2 cellular contexts compared by ENCODE assay signal in genomic region chr12:51865757-51866270, GRCh38.
TF ChIP-seq lines count a peak whose summit lies in the region.

No MANE protein-coding gene starts in this region.

TF ChIP-seq in GM23338, 12 proteins besides CTCF, POLR2A, EP300 and RAD21:
- TF ChIP-seq STAT1 (IDR thresholded peaks at IDR 0.05; ENCODE audit: unreplicated experiment) (no peak), POLR2AphosphoS5 (IDR thresholded peaks at IDR 0.05; ENCODE audit: low read depth) (no peak), ZNF114 (CRISPR knock-in tag; IDR thresholded peaks at IDR 0.05) (no peak), EZH2 (IDR thresholded peaks at IDR 0.05; ENCODE audit: low read depth, unreplicated experiment) (no peak), ZNF331 (CRISPR knock-in tag; IDR thresholded peaks at IDR 0.05; ENCODE audit: low read depth) (no peak), JUNB (IDR thresholded peaks at IDR 0.05; ENCODE audit: unreplicated experiment) (no peak), EZH2phosphoT487 (IDR thresholded peaks at IDR 0.05; ENCODE audit: unreplicated experiment) (no peak), NANOG (IDR thresholded peaks at IDR 0.05; ENCODE audit: borderline replicate concordance) (no peak), CREB1 (CRISPR knock-in tag; IDR thresholded peaks at IDR 0.05; ENCODE audit: low read depth) (no peak), REST (IDR thresholded peaks at IDR 0.05; ENCODE audit: unreplicated experiment) (no peak)
- TF ChIP-seq, protein P1, sequence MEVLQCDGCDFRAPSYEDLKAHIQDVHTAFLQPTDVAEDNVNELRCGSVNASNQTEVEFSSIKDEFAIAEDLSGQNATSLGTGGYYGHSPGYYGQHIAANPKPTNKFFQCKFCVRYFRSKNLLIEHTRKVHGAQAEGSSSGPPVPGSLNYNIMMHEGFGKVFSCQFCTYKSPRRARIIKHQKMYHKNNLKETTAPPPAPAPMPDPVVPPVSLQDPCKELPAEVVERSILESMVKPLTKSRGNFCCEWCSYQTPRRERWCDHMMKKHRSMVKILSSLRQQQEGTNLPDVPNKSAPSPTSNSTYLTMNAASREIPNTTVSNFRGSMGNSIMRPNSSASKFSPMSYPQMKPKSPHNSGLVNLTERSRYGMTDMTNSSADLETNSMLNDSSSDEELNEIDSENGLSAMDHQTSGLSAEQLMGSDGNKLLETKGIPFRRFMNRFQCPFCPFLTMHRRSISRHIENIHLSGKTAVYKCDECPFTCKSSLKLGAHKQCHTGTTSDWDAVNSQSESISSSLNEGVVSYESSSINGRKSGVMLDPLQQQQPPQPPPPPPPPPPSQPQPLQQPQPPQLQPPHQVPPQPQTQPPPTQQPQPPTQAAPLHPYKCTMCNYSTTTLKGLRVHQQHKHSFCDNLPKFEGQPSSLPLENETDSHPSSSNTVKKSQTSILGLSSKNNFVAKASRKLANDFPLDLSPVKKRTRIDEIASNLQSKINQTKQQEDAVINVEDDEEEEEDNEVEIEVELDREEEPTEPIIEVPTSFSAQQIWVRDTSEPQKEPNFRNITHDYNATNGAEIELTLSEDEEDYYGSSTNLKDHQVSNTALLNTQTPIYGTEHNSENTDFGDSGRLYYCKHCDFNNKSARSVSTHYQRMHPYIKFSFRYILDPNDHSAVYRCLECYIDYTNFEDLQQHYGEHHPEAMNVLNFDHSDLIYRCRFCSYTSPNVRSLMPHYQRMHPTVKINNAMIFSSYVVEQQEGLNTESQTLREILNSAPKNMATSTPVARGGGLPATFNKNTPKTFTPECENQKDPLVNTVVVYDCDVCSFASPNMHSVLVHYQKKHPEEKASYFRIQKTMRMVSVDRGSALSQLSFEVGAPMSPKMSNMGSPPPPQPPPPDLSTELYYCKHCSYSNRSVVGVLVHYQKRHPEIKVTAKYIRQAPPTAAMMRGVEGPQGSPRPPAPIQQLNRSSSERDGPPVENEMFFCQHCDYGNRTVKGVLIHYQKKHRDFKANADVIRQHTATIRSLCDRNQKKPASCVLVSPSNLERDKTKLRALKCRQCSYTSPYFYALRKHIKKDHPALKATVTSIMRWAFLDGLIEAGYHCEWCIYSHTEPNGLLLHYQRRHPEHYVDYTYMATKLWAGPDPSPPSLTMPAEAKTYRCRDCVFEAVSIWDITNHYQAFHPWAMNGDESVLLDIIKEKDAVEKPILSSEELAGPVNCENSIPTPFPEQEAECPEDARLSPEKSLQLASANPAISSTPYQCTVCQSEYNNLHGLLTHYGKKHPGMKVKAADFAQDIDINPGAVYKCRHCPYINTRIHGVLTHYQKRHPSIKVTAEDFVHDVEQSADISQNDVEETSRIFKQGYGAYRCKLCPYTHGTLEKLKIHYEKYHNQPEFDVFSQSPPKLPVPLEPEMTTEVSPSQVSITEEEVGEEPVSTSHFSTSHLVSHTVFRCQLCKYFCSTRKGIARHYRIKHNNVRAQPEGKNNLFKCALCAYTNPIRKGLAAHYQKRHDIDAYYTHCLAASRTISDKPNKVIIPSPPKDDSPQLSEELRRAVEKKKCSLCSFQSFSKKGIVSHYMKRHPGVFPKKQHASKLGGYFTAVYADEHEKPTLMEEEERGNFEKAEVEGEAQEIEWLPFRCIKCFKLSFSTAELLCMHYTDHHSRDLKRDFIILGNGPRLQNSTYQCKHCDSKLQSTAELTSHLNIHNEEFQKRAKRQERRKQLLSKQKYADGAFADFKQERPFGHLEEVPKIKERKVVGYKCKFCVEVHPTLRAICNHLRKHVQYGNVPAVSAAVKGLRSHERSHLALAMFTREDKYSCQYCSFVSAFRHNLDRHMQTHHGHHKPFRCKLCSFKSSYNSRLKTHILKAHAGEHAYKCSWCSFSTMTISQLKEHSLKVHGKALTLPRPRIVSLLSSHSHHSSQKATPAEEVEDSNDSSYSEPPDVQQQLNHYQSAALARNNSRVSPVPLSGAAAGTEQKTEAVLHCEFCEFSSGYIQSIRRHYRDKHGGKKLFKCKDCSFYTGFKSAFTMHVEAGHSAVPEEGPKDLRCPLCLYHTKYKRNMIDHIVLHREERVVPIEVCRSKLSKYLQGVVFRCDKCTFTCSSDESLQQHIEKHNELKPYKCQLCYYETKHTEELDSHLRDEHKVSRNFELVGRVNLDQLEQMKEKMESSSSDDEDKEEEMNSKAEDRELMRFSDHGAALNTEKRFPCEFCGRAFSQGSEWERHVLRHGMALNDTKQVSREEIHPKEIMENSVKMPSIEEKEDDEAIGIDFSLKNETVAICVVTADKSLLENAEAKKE (CRISPR knock-in tag; IDR thresholded peaks at IDR 0.05), result no peak
- TF ChIP-seq, protein P2, sequence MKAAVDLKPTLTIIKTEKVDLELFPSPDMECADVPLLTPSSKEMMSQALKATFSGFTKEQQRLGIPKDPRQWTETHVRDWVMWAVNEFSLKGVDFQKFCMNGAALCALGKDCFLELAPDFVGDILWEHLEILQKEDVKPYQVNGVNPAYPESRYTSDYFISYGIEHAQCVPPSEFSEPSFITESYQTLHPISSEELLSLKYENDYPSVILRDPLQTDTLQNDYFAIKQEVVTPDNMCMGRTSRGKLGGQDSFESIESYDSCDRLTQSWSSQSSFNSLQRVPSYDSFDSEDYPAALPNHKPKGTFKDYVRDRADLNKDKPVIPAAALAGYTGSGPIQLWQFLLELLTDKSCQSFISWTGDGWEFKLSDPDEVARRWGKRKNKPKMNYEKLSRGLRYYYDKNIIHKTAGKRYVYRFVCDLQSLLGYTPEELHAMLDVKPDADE (IDR thresholded peaks at IDR 0.05), result no peak

TF ChIP-seq in H1, 55 proteins besides CTCF, POLR2A, EP300 and RAD21:
- TF ChIP-seq GTF2F1 (IDR thresholded peaks at IDR 0.05; ENCODE audit: borderline replicate concordance, low read depth, low read length) (no peak), MAFK (IDR thresholded peaks at IDR 0.05; ENCODE audit: low read depth, low read length) (no peak), HDAC2 (IDR thresholded peaks at IDR 0.05; ENCODE audit: borderline replicate concordance in 1 of 2, low read depth in 2 of 2, low read length in 2 of 2) (0 out of 4 replicates have a peak, but pooled peaks have one; percentile 29 to 58), CEBPB (IDR thresholded peaks at IDR 0.05; ENCODE audit: low read depth, low read length) (peak; percentile 62), KDM5A (IDR thresholded peaks at IDR 0.05; ENCODE audit: low read length) (no peak), TAF1 (IDR thresholded peaks at IDR 0.05; ENCODE audit: low read depth, low read length) (0 out of 2 replicates have a peak, but pooled peaks have one; percentile 47), RXRA (IDR thresholded peaks at IDR 0.05; ENCODE audit: insufficient read depth, low read depth, low read length) (no peak), SP1 (IDR thresholded peaks at IDR 0.05; ENCODE audit: low read depth, low read length) (0 out of 2 replicates have a peak, but pooled peaks have one; percentile 28), CBX5 (IDR thresholded peaks at IDR 0.05; ENCODE audit: low read depth, low read length) (no peak), ASH2L (IDR thresholded peaks at IDR 0.05; ENCODE audit: low read length) (peak; percentile 53), SP4 (IDR thresholded peaks at IDR 0.05; ENCODE audit: low read length) (no peak), NANOG (IDR thresholded peaks at IDR 0.05; ENCODE audit: insufficient read depth, low read depth, low read length, poor library complexity, severe bottlenecking) (no peak), TEAD4 (IDR thresholded peaks at IDR 0.05; ENCODE audit: low read depth, low read length) (peak; percentile 78), TBP (IDR thresholded peaks at IDR 0.05; ENCODE audit: low read depth, low read length) (no peak)
- TF ChIP-seq, protein P3, sequence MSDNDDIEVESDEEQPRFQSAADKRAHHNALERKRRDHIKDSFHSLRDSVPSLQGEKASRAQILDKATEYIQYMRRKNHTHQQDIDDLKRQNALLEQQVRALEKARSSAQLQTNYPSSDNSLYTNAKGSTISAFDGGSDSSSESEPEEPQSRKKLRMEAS (IDR thresholded peaks at IDR 0.05), result 0 out of 2 replicates have a peak, but pooled peaks have one; percentile 30
TF ChIP-seq in H1: peak in this region for 7.
